In genomic region chr19:35169226-35169995, GRCh38 we compare ENCODE assay signal across 18 cellular contexts. TPM values are rescaled to one million over a fixed set of nuclear protein-coding genes. Genes with fewer than 3 reads are reported as not detected.
DNase-seq lines count a peak whose midpoint lies in the region; ATAC-seq, FAIRE-seq and TF ChIP-seq lines count a peak whose summit lies in the region.
"Had no signal": no experiment of that assay in that cellular context is flagged by ENCODE, and none has a peak within 500 bp of the region (broad histone marks: within the 10 kb centered on the region; RNA-seq: fewer than 3 reads in every experiment).

No MANE protein-coding gene starts in this region.

- H3K4me1 ChIP-seq in keratinocyte (ENCODE audit: control insufficient read depth, extremely low read depth, insufficient read depth, low read length) = peaks cover 29% of the 10 kb centered on the region
- peaks cover 19% of the 10 kb centered on the region for H3K4me1 ChIP-seq in upper lobe of right lung
- H3K4me1 ChIP-seq: gastroesophageal sphincter had no signal

- H3K36me3 ChIP-seq in keratinocyte (ENCODE audit: control insufficient read depth in 2 of 2, extremely low read depth in 1 of 2, insufficient read depth in 2 of 2, low read length in 2 of 2) (peaks cover 13 to 28% of the 10 kb centered on the region in 2 experiments), upper lobe of right lung (peaks cover 23% of the 10 kb centered on the region)

- H3K9me1 ChIP-seq in keratinocyte (ENCODE audit: control insufficient read depth, extremely low read depth, insufficient read depth, low read length) = peaks cover 3% of the 10 kb centered on the region

- no peaks in the 10 kb centered on the region for H3K79me2 ChIP-seq in keratinocyte (ENCODE audit: control insufficient read depth, insufficient read depth, low read length)

- H3K27ac Mint-ChIP-seq in activated naive CD4-positive, alpha-beta T cell treated with anti-CD3 and anti-CD28 coated beads, Interleukin-2, amount 10 ng/mL, durations not matched to agents 7 days and 5 days = peak overlapping the region; percentile 81

- H3K9me3 ChIP-seq in keratinocyte (ENCODE audit: control insufficient read depth, low read depth, low read length) (peaks cover 19% of the 10 kb centered on the region), upper lobe of right lung (no peaks in the 10 kb centered on the region)

- peaks cover 73% of the 10 kb centered on the region for H3K4me1 Mint-ChIP-seq in activated naive CD4-positive, alpha-beta T cell treated with anti-CD3 and anti-CD28 coated beads, Interleukin-2, amount 10 ng/mL, durations not matched to agents 7 days and 5 days

- no peak for ATAC-seq in upper lobe of right lung
- ATAC-seq: gastroesophageal sphincter, mucosa of descending colon had no signal

- no peaks in the 10 kb centered on the region for H3K27me3 Mint-ChIP-seq in activated naive CD4-positive, alpha-beta T cell treated with anti-CD3 and anti-CD28 coated beads, Interleukin-2, amount 10 ng/mL, durations not matched to agents 7 days and 5 days

- H3K4me3 Mint-ChIP-seq in activated naive CD4-positive, alpha-beta T cell treated with anti-CD3 and anti-CD28 coated beads, Interleukin-2, amount 10 ng/mL, durations not matched to agents 7 days and 5 days = no peak overlapping the region

- peak overlapping the region; percentile 27 for H3K4me2 ChIP-seq in keratinocyte (ENCODE audit: control insufficient read depth, extremely low read depth, insufficient read depth, low read depth, low read length)

- FAIRE-seq in keratinocyte (lab: Jason Lieb, UNC) = peak; percentile 87
- FAIRE-seq: islet of Langerhans had no signal

- CTCF ChIA-PET in activated naive CD4-positive, alpha-beta T cell treated with anti-CD3 and anti-CD28 coated beads, Interleukin-2, amount 10 ng/mL, durations not matched to agents 7 days and 5 days (lab: Charles Lee) = no interaction called here

- H3K27me3 ChIP-seq in keratinocyte (ENCODE audit: control insufficient read depth, extremely low read depth, insufficient read depth, low read length) (no peaks in the 10 kb centered on the region), upper lobe of right lung (no peaks in the 10 kb centered on the region)
- H3K27me3 ChIP-seq: gastroesophageal sphincter, upper lobe of left lung had no signal

- peak overlapping the region in 1 of 3 experiments; percentile 6 for H3K4me3 ChIP-seq in keratinocyte (ENCODE audit: control insufficient read depth in 2 of 3, extremely low read depth in 1 of 3, insufficient read depth in 2 of 3, low read depth in 1 of 3, low read length in 3 of 3)
- H3K4me3 ChIP-seq in upper lobe of right lung = no peak overlapping the region
- H3K4me3 ChIP-seq: gastroesophageal sphincter, mucosa of descending colon, upper lobe of left lung had no signal

- H3K9ac ChIP-seq in keratinocyte (ENCODE audit: control insufficient read depth, extremely low read depth, insufficient read depth, low read length) = peak overlapping the region; percentile 25

- peak overlapping the region; percentile 55 for H3K27ac ChIP-seq in keratinocyte (ENCODE audit: control insufficient read depth, insufficient read depth, low read length)
- H3K27ac ChIP-seq in upper lobe of right lung = no peak overlapping the region
- H3K27ac ChIP-seq: gastroesophageal sphincter, upper lobe of left lung had no signal

- intact Hi-C loops in upper lobe of right lung (cut with DNase I) = no loop called here

- no peak for TF ChIP-seq CTCF in keratinocyte (optimal IDR thresholded peaks at IDR 0.05 in 1 of 3, IDR thresholded peaks at IDR 0.05 in 1 of 3, conservative IDR thresholded peaks at IDR 0.05 in 1 of 3; ENCODE audit: extremely low read depth in 1 of 3, insufficient read depth in 2 of 3, low read length in 3 of 3)
- TF ChIP-seq CTCF in upper lobe of right lung (IDR thresholded peaks at IDR 0.05) = no peak

- no peaks in the 10 kb centered on the region for H4K20me1 ChIP-seq in keratinocyte (ENCODE audit: control insufficient read depth, extremely low read depth, insufficient read depth, low read length)

- dilution Hi-C loops in keratinocyte (cut with MboI; ENCODE audit: extremely low pct_ligation_motif_present, low sequenced_read_pairs) = no loop called here

- peak; percentile 39 for DNase-seq in stimulated activated CD4-positive, alpha-beta T cell treated with anti-CD3 and anti-CD28 coated beads, Interleukin-4, amount 100 ng/mL, for 24 hours
- no peak for DNase-seq in stimulated activated CD4-positive, alpha-beta T cell treated with anti-CD3 and anti-CD28 coated beads, Interleukin-1b, Interleukin-23, amount 100 ng/mL, for 48 hours
- DNase-seq in activated naive CD4-positive, alpha-beta T cell treated with anti-CD3 and anti-CD28 coated beads, Interleukin-2, amount 10 ng/mL, durations not matched to agents 7 days and 5 days = no peak
- DNase-seq in keratinocyte (ENCODE audit: low read depth, low spot score) = no peak
- peak; percentile 46 for DNase-seq in upper lobe of right lung
- DNase-seq in NCI-H1417 treated with DMSO at 0.1 percent for 48 hours (lab: John Stamatoyannopoulos, UW) = no peak
- no peak for DNase-seq in KG1 (lab: John Stamatoyannopoulos, UW)
- no peak for DNase-seq in NCI-H524 treated with DMSO at 0.1 percent for 48 hours (lab: John Stamatoyannopoulos, UW)
- DNase-seq: DMS53; effector CD8-positive, alpha-beta T cell; mucosa of descending colon; SHP77 treated with DMSO at 0.1 percent for 48 hours; stimulated activated CD4-positive, alpha-beta T cell treated with anti-CD3 and anti-CD28 coated beads, Interleukin-15, amount 100 ng/mL, for 24 hours had no signal

- peaks cover 23% of the 10 kb centered on the region for H3K9me3 Mint-ChIP-seq in activated naive CD4-positive, alpha-beta T cell treated with anti-CD3 and anti-CD28 coated beads, Interleukin-2, amount 10 ng/mL, durations not matched to agents 7 days and 5 days

- peaks cover 83% of the 10 kb centered on the region for H3K36me3 Mint-ChIP-seq in activated naive CD4-positive, alpha-beta T cell treated with anti-CD3 and anti-CD28 coated beads, Interleukin-2, amount 10 ng/mL, durations not matched to agents 7 days and 5 days

- H2AFZ ChIP-seq in keratinocyte (ENCODE audit: control insufficient read depth, low read length) = no peak overlapping the region

RNA-seq across cellular contexts. Expression of gene FXYD5, which starts 14.9 kb away (rescaled TPM):
- 82.5 to 457 TPM (median 122 TPM) in 3 replicates for polyA plus RNA-seq in keratinocyte
- polyA plus RNA-seq in keratinocyte (2011; ENCODE audit: low read depth) = 159 TPM
- polyA plus RNA-seq in keratinocyte (2011; cell fraction: cytosol; rRNA removed) = 216 and 272 TPM in 2 replicates
- 163 TPM in 2 replicates for polyA plus RNA-seq in keratinocyte (2011; cell fraction: nucleus; rRNA removed)
- polyA plus RNA-seq in keratinocyte (2012; ENCODE audit: low replicate concordance) = 191 and 430 TPM in 2 replicates
- polyA minus RNA-seq in keratinocyte = 206 to 558 TPM (median 224 TPM) in 3 replicates
- 226 TPM for polyA minus RNA-seq in keratinocyte (2011; cell fraction: cytosol; rRNA and poly(A)+ RNA removed)
- polyA minus RNA-seq in keratinocyte (2011; cell fraction: nucleus; rRNA and poly(A)+ RNA removed) = 66.2 and 71.1 TPM in 2 replicates
- total RNA-seq in upper lobe of right lung = 124 TPM

RNA-seq across cellular contexts. Expression of gene FXYD7, which starts 26.4 kb away (rescaled TPM):
- polyA plus RNA-seq in keratinocyte = 0.36 TPM in 1 of 3 replicates, not detected in the others
- not detected for polyA plus RNA-seq in keratinocyte (2011; ENCODE audit: low read depth)
- polyA plus RNA-seq in keratinocyte (2011; cell fraction: cytosol; rRNA removed) = not detected in 2 replicates
- not detected in 2 replicates for polyA plus RNA-seq in keratinocyte (2011; cell fraction: nucleus; rRNA removed)
- polyA plus RNA-seq in keratinocyte (2012; ENCODE audit: low replicate concordance) = 0.24 TPM in 1 of 2 replicates, not detected in the other
- polyA minus RNA-seq in keratinocyte = not detected in 3 replicates
- polyA minus RNA-seq in keratinocyte (2011; cell fraction: cytosol; rRNA and poly(A)+ RNA removed) = not detected
- not detected in 2 replicates for polyA minus RNA-seq in keratinocyte (2011; cell fraction: nucleus; rRNA and poly(A)+ RNA removed)
- total RNA-seq in upper lobe of right lung = 0.61 TPM
- total RNA-seq: gastroesophageal sphincter, HT-29 had no signal

RNA-seq across cellular contexts. Expression of gene FXYD1, which starts 30.8 kb away (rescaled TPM):
- polyA plus RNA-seq in keratinocyte = 0.14 to 0.23 TPM (median 0.19 TPM) in 3 replicates
- polyA plus RNA-seq in keratinocyte (2011; ENCODE audit: low read depth) = not detected
- polyA plus RNA-seq in keratinocyte (2011; cell fraction: cytosol; rRNA removed) = not detected in 2 replicates
- polyA plus RNA-seq in keratinocyte (2011; cell fraction: nucleus; rRNA removed) = not detected in 2 replicates
- polyA plus RNA-seq in keratinocyte (2012; ENCODE audit: low replicate concordance) = 0.32 and 2.6 TPM in 2 replicates
- polyA minus RNA-seq in keratinocyte = not detected in 3 replicates
- polyA minus RNA-seq in keratinocyte (2011; cell fraction: cytosol; rRNA and poly(A)+ RNA removed) = not detected
- not detected in 2 replicates for polyA minus RNA-seq in keratinocyte (2011; cell fraction: nucleus; rRNA and poly(A)+ RNA removed)
- 67.6 TPM for total RNA-seq in upper lobe of right lung
- total RNA-seq: HT-29 had no signal

RNA-seq across cellular contexts. Expression of gene LGI4, which starts 34.6 kb away (rescaled TPM):
- 0.01 to 0.14 TPM (median 0.10 TPM) in 3 replicates for polyA plus RNA-seq in keratinocyte
- polyA plus RNA-seq in keratinocyte (2011; ENCODE audit: low read depth) = 0.76 TPM
- polyA plus RNA-seq in keratinocyte (2011; cell fraction: cytosol; rRNA removed) = 0.09 TPM in 1 of 2 replicates, not detected in the other
- polyA plus RNA-seq in keratinocyte (2011; cell fraction: nucleus; rRNA removed) = 0.89 and 1.1 TPM in 2 replicates
- polyA plus RNA-seq in keratinocyte (2012; ENCODE audit: low replicate concordance) = 0.11 and 0.93 TPM in 2 replicates
- polyA minus RNA-seq in keratinocyte = not detected in 3 replicates
- polyA minus RNA-seq in keratinocyte (2011; cell fraction: cytosol; rRNA and poly(A)+ RNA removed) = not detected
- polyA minus RNA-seq in keratinocyte (2011; cell fraction: nucleus; rRNA and poly(A)+ RNA removed) = 0.31 TPM in 1 of 2 replicates, not detected in the other
- 6.7 TPM for total RNA-seq in upper lobe of right lung
- total RNA-seq: HT-29 had no signal

RNA-seq across cellular contexts. Expression of gene FXYD3, which starts 53.8 kb away (rescaled TPM):
- polyA plus RNA-seq in keratinocyte = 563 to 2,415 TPM (median 851 TPM) in 3 replicates
- 498 TPM for polyA plus RNA-seq in keratinocyte (2011; ENCODE audit: low read depth)
- 945 and 1,085 TPM in 2 replicates for polyA plus RNA-seq in keratinocyte (2011; cell fraction: cytosol; rRNA removed)
- polyA plus RNA-seq in keratinocyte (2011; cell fraction: nucleus; rRNA removed) = 621 and 766 TPM in 2 replicates
- polyA plus RNA-seq in keratinocyte (2012; ENCODE audit: low replicate concordance) = 829 and 2,475 TPM in 2 replicates
- 308 to 665 TPM (median 468 TPM) in 3 replicates for polyA minus RNA-seq in keratinocyte
- polyA minus RNA-seq in keratinocyte (2011; cell fraction: cytosol; rRNA and poly(A)+ RNA removed) = 614 TPM
- polyA minus RNA-seq in keratinocyte (2011; cell fraction: nucleus; rRNA and poly(A)+ RNA removed) = 205 and 217 TPM in 2 replicates
- 145 TPM for total RNA-seq in upper lobe of right lung
- total RNA-seq: posterior vena cava had no signal

Comparison
In these comparisons a context has a peak if more than half of its experiments do, and no peak if none do; other contexts are left out.
1. DNase-seq: peak in stimulated activated CD4-positive, alpha-beta T cell treated with anti-CD3 and anti-CD28 coated beads, Interleukin-4, amount 100 ng/mL, for 24 hours (single experiment) and upper lobe of right lung (single experiment); none in stimulated activated CD4-positive, alpha-beta T cell treated with anti-CD3 and anti-CD28 coated beads, Interleukin-1b, Interleukin-23, amount 100 ng/mL, for 48 hours (single experiment), activated naive CD4-positive, alpha-beta T cell treated with anti-CD3 and anti-CD28 coated beads, Interleukin-2, amount 10 ng/mL, durations not matched to agents 7 days and 5 days (single experiment), keratinocyte (single experiment), NCI-H1417 treated with DMSO at 0.1 percent for 48 hours (single experiment), KG1 (single experiment) and NCI-H524 treated with DMSO at 0.1 percent for 48 hours (single experiment).